Comparison of ENCODE assay signal across 8 cellular contexts in the genomic region with DNA sequence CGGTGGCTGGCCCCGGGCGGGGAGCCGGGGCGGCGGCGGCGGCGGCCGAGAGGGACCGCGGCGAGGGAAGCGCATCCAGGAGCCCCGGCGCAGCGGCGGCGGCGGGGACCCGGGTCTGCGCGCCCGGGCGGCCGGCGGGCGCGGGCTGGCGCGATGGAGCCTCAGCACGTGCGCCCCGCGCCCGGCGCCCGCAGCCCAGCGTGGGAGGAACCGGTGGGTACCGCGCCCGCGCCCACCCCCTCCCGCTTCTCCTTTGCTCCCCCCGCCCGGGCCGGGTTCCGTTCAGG. TPM values are rescaled to one million over a fixed set of nuclear protein-coding genes. Genes with fewer than 3 reads are reported as not detected.
DNase-seq lines count a peak whose midpoint lies in the region; ATAC-seq and TF ChIP-seq lines count a peak whose summit lies in the region.

No MANE protein-coding gene starts in this region.

- peak overlapping the region; percentile 95 for H3K56ac ChIP-seq in mesendoderm (ENCODE audit: low read length)

- H2AK5ac ChIP-seq in mesendoderm (ENCODE audit: low read length), result no peak overlapping the region

- peak overlapping the region; percentile 87 for H4K8ac ChIP-seq in mesendoderm (ENCODE audit: low read depth, low read length)

- peak overlapping the region; percentile 83 for H3K9ac ChIP-seq in mesendoderm (ENCODE audit: low read length)

- in situ Hi-C loops in astrocyte of the cerebellum (cut with HindIII; ENCODE audit: low sequenced_read_pairs), result no loop called here

- H3K4me2 ChIP-seq in mesendoderm (ENCODE audit: low read length), result peak overlapping the region; percentile 99

- H3K27me3 ChIP-seq in ACC112 (ENCODE audit: insufficient read depth, low read length) (no peaks in the 10 kb centered on the region), mesendoderm (ENCODE audit: insufficient read depth, low read length, poor library complexity) (peaks cover 3% of the 10 kb centered on the region)

- no peak overlapping the region for H2BK5ac ChIP-seq in mesendoderm (ENCODE audit: low read length)

- H2BK120ac ChIP-seq in mesendoderm (ENCODE audit: low read depth, low read length), result peak overlapping the region; percentile 96

- no peak overlapping the region for H2BK15ac ChIP-seq in mesendoderm (replicated peaks; ENCODE audit: low read depth)

- no peak overlapping the region for H3K23ac ChIP-seq in mesendoderm (ENCODE audit: low read length)

- H3K18ac ChIP-seq in mesendoderm (ENCODE audit: low read length), result peak overlapping the region; percentile 98

- no peak overlapping the region for H4K5ac ChIP-seq in mesendoderm (ENCODE audit: low read length)

- peaks cover 12% of the 10 kb centered on the region for H3K4me1 ChIP-seq in ACC112 (ENCODE audit: control insufficient read depth, insufficient read depth, low read length, unreplicated experiment)
- H3K4me1 ChIP-seq in mesendoderm (ENCODE audit: control insufficient read depth, low read depth, low read length), result peaks cover 5% of the 10 kb centered on the region

- ATAC-seq in HG02610 (IDR thresholded peaks at IDR 0.05; ENCODE audit: unreplicated experiment) (no peak), HG03457 (IDR thresholded peaks at IDR 0.05; ENCODE audit: unreplicated experiment) (no peak), HG02798 (IDR thresholded peaks at IDR 0.05; ENCODE audit: poor library complexity, unreplicated experiment) (no peak)

- H3K79me2 ChIP-seq in ACC112 (ENCODE audit: control insufficient read depth, insufficient read depth, low read length, unreplicated experiment) (peaks cover 26% of the 10 kb centered on the region), mesendoderm (ENCODE audit: control insufficient read depth, insufficient read depth, low read length) (no peaks in the 10 kb centered on the region)

- H3K79me1 ChIP-seq in mesendoderm (ENCODE audit: low read length), result peaks cover 2% of the 10 kb centered on the region

- no peak for DNase-seq in HFF-Myc (ENCODE audit: extremely low read depth, low read depth)
- no peak for DNase-seq in astrocyte of the cerebellum (ENCODE audit: low read depth)
- DNase-seq in mesendoderm, result no peak
- no peak for DNase-seq in COLO668 (lab: John Stamatoyannopoulos, UW; ENCODE audit: unreplicated experiment)

- H3K27ac ChIP-seq in ACC112 (ENCODE audit: low read depth, low read length) (peak overlapping the region; percentile 13; the same call in 1 of the 2 replicates), mesendoderm (ENCODE audit: low read depth, low read length) (peak overlapping the region; percentile 56)

- H3K4me3 ChIP-seq in ACC112 (ENCODE audit: low read depth, low read length) (peak overlapping the region; percentile 79), HFF-Myc (replicated peaks; ENCODE audit: low read depth, low read length) (peak overlapping the region; percentile 90), astrocyte of the cerebellum (ENCODE audit: low read depth, low read length) (peak overlapping the region; percentile 82), mesendoderm (ENCODE audit: low read length) (peak overlapping the region; percentile 87)

- H3K36me3 ChIP-seq in ACC112 (ENCODE audit: insufficient read depth, low read length) (no peaks in the 10 kb centered on the region), mesendoderm (ENCODE audit: control insufficient read depth, insufficient read depth, low read length) (no peaks in the 10 kb centered on the region)

- H2AFZ ChIP-seq in ACC112 (ENCODE audit: low read length, unreplicated experiment), result peak overlapping the region; percentile 19

- TF ChIP-seq CTCF in HFF-Myc (IDR thresholded peaks at IDR 0.05; ENCODE audit: low read depth, low read length, missing control alignments), result no peak
- no peak for TF ChIP-seq CTCF in astrocyte of the cerebellum (IDR thresholded peaks at IDR 0.05; ENCODE audit: low read depth, low read length, missing control alignments)

- WGBS in mesendoderm (ENCODE audit: extremely low coverage, insufficient coverage, low lambda C conversion rate), result no CpG with 5 or more reads among the region's 49 CpGs

- peak overlapping the region; percentile 46 for H3K4ac ChIP-seq in mesendoderm (ENCODE audit: low read depth, low read length)

RNA-seq across cellular contexts. Expression of gene DGKH, which starts 7.8 kb away (rescaled TPM):
- polyA plus RNA-seq in mesendoderm (2013, experiment 1 of 2), result 2.3 TPM
- 2.2 TPM for polyA plus RNA-seq in mesendoderm (2013, experiment 2 of 2)
